Comparison of ENCODE assay signal across 9 cellular contexts in the genomic region with DNA sequence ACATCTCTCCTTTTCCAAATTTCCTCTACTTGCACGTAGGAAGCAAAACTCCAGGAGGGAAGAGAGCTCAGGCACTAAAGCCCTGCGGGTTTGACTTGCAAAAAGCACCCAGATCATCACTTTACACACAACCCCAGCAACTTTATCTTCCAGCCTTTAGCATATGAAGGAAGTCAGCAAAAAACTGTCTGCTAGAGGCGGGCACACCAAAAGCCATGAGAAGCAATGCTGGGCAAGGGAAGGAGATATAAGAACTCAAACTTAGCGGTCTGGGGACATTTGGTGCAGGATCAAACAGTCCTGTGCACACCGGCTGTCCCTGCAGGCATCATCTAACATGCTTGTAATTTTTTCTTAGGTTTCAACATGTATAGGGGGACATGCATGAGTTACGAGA.
"Had no signal": no experiment of that assay in that cellular context is flagged by ENCODE, and none has a peak within 500 bp of the region (broad histone marks: within the 10 kb centered on the region; RNA-seq: fewer than 3 reads in every experiment).

No MANE protein-coding gene starts in this region.

- H3K4me3 ChIP-seq: sigmoid colon had no signal

- H3K9me3 ChIP-seq: sigmoid colon had no signal

- DNase-seq: activated CD4-positive, alpha-beta T cell treated with anti-CD3 and anti-CD28 coated beads for 4 hours; activated effector memory CD4-positive, alpha-beta T cell treated with Interleukin-2 at 50 U/mL for 16 hours; activated T-cell treated with anti-CD3 and anti-CD28 coated beads, Interleukin-2, amount 50 U/mL, for 24 hours; foreskin keratinocyte; left colon; nephron progenitor cell; sigmoid colon; stimulated activated CD4-positive, alpha-beta T cell treated with anti-CD3 and anti-CD28 coated beads, Interleukin-2, amount 100 ng/mL, for 24 hours; trophoblast cell had no signal

- H3K27me3 Mint-ChIP-seq: activated T-cell treated with anti-CD3 and anti-CD28 coated beads, Interleukin-2, amount 50 U/mL, for 24 hours had no signal

- H3K9me3 Mint-ChIP-seq: activated T-cell treated with anti-CD3 and anti-CD28 coated beads, Interleukin-2, amount 50 U/mL, for 24 hours; nephron progenitor cell had no signal

- ATAC-seq: left colon had no signal

- H3K27me3 ChIP-seq: sigmoid colon had no signal

- H3K4me1 ChIP-seq: foreskin keratinocyte had no signal

- H3K36me3 ChIP-seq: sigmoid colon had no signal

- H3K27ac ChIP-seq: foreskin keratinocyte had no signal

- H3K27ac Mint-ChIP-seq: activated T-cell treated with anti-CD3 and anti-CD28 coated beads, Interleukin-2, amount 50 U/mL, for 24 hours; nephron progenitor cell had no signal

- H3K4me3 Mint-ChIP-seq: activated T-cell treated with anti-CD3 and anti-CD28 coated beads, Interleukin-2, amount 50 U/mL, for 24 hours; nephron progenitor cell had no signal
